Comparison of ENCODE assay signal across 8 cellular contexts in the genomic region with DNA sequence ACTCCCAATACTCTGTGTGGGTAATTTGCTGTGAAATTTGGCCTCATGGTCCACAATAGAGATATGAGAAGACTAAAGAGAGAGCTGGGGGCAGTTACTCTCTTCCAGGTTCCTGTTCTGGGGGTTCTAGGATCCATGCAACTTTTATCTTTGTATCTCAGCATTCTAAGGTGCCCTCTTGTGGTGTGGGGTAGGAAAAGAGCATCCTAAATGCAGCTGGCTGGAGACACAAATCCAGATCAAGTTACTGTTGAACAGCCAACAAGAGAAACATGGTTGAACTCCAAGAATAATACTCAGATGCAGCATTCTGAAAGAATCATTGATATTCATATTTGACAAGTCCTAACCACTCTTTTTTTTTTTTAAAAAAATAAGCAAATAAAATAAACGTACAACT.
A peak's percentile ranks its signal among the peaks of the same experiment; 100 is the strongest.
DNase-seq lines count a peak whose midpoint lies in the region; ATAC-seq, FAIRE-seq and TF ChIP-seq lines count a peak whose summit lies in the region.

No MANE protein-coding gene starts in this region.

- TF ChIP-seq CTCF in LNCaP clone FGC (IDR thresholded peaks at IDR 0.05; ENCODE audit: control insufficient read depth, extremely low read depth, insufficient read depth): peak; percentile 73
- peak; percentile 52 to 66 (median 61) for TF ChIP-seq CTCF in keratinocyte (optimal IDR thresholded peaks at IDR 0.05 in 1 of 3, IDR thresholded peaks at IDR 0.05 in 1 of 3, conservative IDR thresholded peaks at IDR 0.05 in 1 of 3; ENCODE audit: extremely low read depth in 1 of 3, insufficient read depth in 2 of 3, low read length in 3 of 3)

- H4K20me1 ChIP-seq in keratinocyte (ENCODE audit: control insufficient read depth, extremely low read depth, insufficient read depth, low read length): no peaks in the 10 kb centered on the region

- H3K36me3 ChIP-seq in adipocyte (ENCODE audit: control insufficient read depth, insufficient read depth, low read length, severe bottlenecking) (no peaks in the 10 kb centered on the region), keratinocyte (ENCODE audit: control insufficient read depth in 2 of 2, extremely low read depth in 1 of 2, insufficient read depth in 2 of 2, low read length in 2 of 2) (no peaks in the 10 kb centered on the region)

- no peaks in the 10 kb centered on the region for H3K79me2 ChIP-seq in keratinocyte (ENCODE audit: control insufficient read depth, insufficient read depth, low read length)

- H3K27me3 ChIP-seq in adipocyte (replicated peaks; ENCODE audit: control insufficient read depth, insufficient read depth, low read length) (no peaks in the 10 kb centered on the region), keratinocyte (ENCODE audit: control insufficient read depth, extremely low read depth, insufficient read depth, low read length) (no peaks in the 10 kb centered on the region)

- H3K9me1 ChIP-seq in keratinocyte (ENCODE audit: control insufficient read depth, extremely low read depth, insufficient read depth, low read length): no peaks in the 10 kb centered on the region

- intact Hi-C loops in posterior cingulate gyrus (cut with DNase I): no loop called here

- H3K4me1 ChIP-seq in adipocyte (ENCODE audit: control insufficient read depth, insufficient read depth, low read length) (peaks cover 56% of the 10 kb centered on the region), keratinocyte (ENCODE audit: control insufficient read depth, extremely low read depth, insufficient read depth, low read length) (peaks cover 5% of the 10 kb centered on the region)

- in situ Hi-C loops in G401 (cut with HindIII; ENCODE audit: low sequenced_read_pairs): no loop called here

- H3K27ac ChIP-seq in keratinocyte (ENCODE audit: control insufficient read depth, insufficient read depth, low read length): no peak overlapping the region

- H3K9me3 ChIP-seq in adipocyte (ENCODE audit: control insufficient read depth, low read length) (no peaks in the 10 kb centered on the region), keratinocyte (ENCODE audit: control insufficient read depth, low read depth, low read length) (no peaks in the 10 kb centered on the region)

- DNase-seq in G401 (ENCODE audit: low spot score) (peak; percentile 7), LNCaP clone FGC (ENCODE audit: low read depth) (no peak), adipocyte (ENCODE audit: low read depth) (peak; percentile 91), keratinocyte (ENCODE audit: low read depth, low spot score) (no peak), LoVo (ENCODE audit: low spot score) (no peak), posterior cingulate gyrus (no peak)

- dilution Hi-C loops in keratinocyte (cut with MboI; ENCODE audit: extremely low pct_ligation_motif_present, low sequenced_read_pairs): no loop called here

- no peak overlapping the region for H3K4me2 ChIP-seq in keratinocyte (ENCODE audit: control insufficient read depth, extremely low read depth, insufficient read depth, low read depth, low read length)

- no peak overlapping the region for H3K4me3 ChIP-seq in LNCaP clone FGC (ENCODE audit: low read depth, low read length)
- H3K4me3 ChIP-seq in adipocyte (ENCODE audit: low read length): peak overlapping the region; percentile 60
- H3K4me3 ChIP-seq in keratinocyte (ENCODE audit: control insufficient read depth in 2 of 3, extremely low read depth in 1 of 3, insufficient read depth in 2 of 3, low read depth in 1 of 3, low read length in 3 of 3): no peak overlapping the region

- peak overlapping the region; percentile 73 for H3K9ac ChIP-seq in adipocyte (ENCODE audit: low read length)
- no peak overlapping the region for H3K9ac ChIP-seq in keratinocyte (ENCODE audit: control insufficient read depth, extremely low read depth, insufficient read depth, low read length)

- ATAC-seq in GM18502 (IDR thresholded peaks at IDR 0.05; ENCODE audit: poor library complexity, unreplicated experiment) (no peak), GM21381 (IDR thresholded peaks at IDR 0.05; ENCODE audit: unreplicated experiment) (no peak)

- no peak overlapping the region for H2AFZ ChIP-seq in keratinocyte (ENCODE audit: control insufficient read depth, low read length)

- peak; percentile 67 for FAIRE-seq in keratinocyte (lab: Jason Lieb, UNC)

Comparison
In these comparisons a context has a peak if more than half of its experiments do, and no peak if none do; other contexts are left out.
1. DNase-seq: peak in G401 (single experiment) and adipocyte (single experiment); none in LNCaP clone FGC (single experiment), keratinocyte (single experiment), LoVo (single experiment) and posterior cingulate gyrus (0 of 10).